Comparison of ENCODE assay signal across 8 cellular contexts in the genomic region with DNA sequence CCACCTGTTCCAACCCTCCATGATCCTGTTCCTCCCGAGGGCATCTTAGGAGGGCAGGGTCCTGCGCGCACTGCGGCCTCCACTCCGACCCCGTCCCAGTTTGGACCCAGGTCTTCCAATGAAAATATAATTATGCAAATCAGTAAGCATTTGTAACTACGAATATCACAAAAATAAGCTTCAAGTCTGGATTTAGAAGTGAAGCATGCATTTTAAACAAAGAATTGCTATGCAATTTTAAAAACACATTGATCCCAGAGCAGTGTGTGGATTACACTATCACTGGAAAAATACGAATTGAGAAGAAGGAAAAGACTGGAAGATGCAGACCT. TPM values are rescaled to one million over a fixed set of nuclear protein-coding genes. Genes with fewer than 3 reads are reported as not detected.
A peak's percentile ranks its signal among the peaks of the same experiment; 100 is the strongest.
DNase-seq lines count a peak whose midpoint lies in the region; ATAC-seq, FAIRE-seq and TF ChIP-seq lines count a peak whose summit lies in the region.

No MANE protein-coding gene starts in this region.

- H3K4me3 ChIP-seq in GM06990 (replicated peaks; ENCODE audit: low read depth, low read length) (peak overlapping the region; percentile 100), esophagus squamous epithelium (peak overlapping the region; percentile 85 to 92 (median 87)), prostate gland (peak overlapping the region; percentile 78 to 86)

- 1 to 6% methylated on average over 8 of the region's 8 CpGs for WGBS in esophagus squamous epithelium, 2 donors
- 1% methylated on average over 8 of the region's 8 CpGs for WGBS in prostate gland

- H3K4me1 ChIP-seq in esophagus squamous epithelium (peaks cover 12 to 65% (median 29%) of the 10 kb centered on the region in 3 donors), prostate gland (replicated peaks) (peaks cover 4% of the 10 kb centered on the region)

- POLR2A ChIA-PET in RWPE1 (lab: Yijun Ruan, JAX; ENCODE audit: low non-redundant PET) = interaction anchor here (0.5 to 1.3 kb wide), 4 partner anchors 8 to 655 kb away, joined by 3 to 7 read pairs (median 3); partner anchors contain the start of gene COL6A1

- no peak for ATAC-seq in GM21423 (IDR thresholded peaks at IDR 0.05; ENCODE audit: unreplicated experiment)

- TF ChIP-seq POLR2A in esophagus squamous epithelium (IDR thresholded peaks at IDR 0.05) (no peak), prostate gland (IDR thresholded peaks at IDR 0.05) (no peak)

- H3K9me3 ChIP-seq in esophagus squamous epithelium (no peaks in the 10 kb centered on the region), prostate gland (no peaks in the 10 kb centered on the region)

- intact Hi-C loops in esophagus squamous epithelium (cut with DNase I) = no loop called here
- intact Hi-C loops in prostate gland (cut with DNase I) = no loop called here

- TF ChIP-seq CTCF in GM06990 (IDR thresholded peaks at IDR 0.05; ENCODE audit: insufficient read depth, low read length, poor library complexity, severe bottlenecking) (no peak), RWPE1 (conservative IDR thresholded peaks at IDR 0.05; ENCODE audit: low read depth) (no peak), esophagus squamous epithelium (IDR thresholded peaks at IDR 0.05) (no peak), prostate gland (IDR thresholded peaks at IDR 0.05) (no peak)

- H3K27me3 ChIP-seq in GM06990 (replicated peaks; ENCODE audit: control insufficient read depth, insufficient read depth, low read length) (no peaks in the 10 kb centered on the region), esophagus squamous epithelium (no peaks in the 10 kb centered on the region), prostate gland (replicated peaks; ENCODE audit: insufficient read depth) (no peaks in the 10 kb centered on the region)

- H3K27ac ChIP-seq in RWPE1 (peak overlapping the region; percentile 96), esophagus squamous epithelium (peak overlapping the region; percentile 98 to 100 (median 98)), prostate gland (peak overlapping the region; percentile 98 to 99)

- no peak for FAIRE-seq in HTR-8/SVneo (lab: Jason Lieb, UNC)

- no peaks in the 10 kb centered on the region for H3K36me3 ChIP-seq in GM06990 (ENCODE audit: control insufficient read depth, insufficient read depth, low read length)
- H3K36me3 ChIP-seq in esophagus squamous epithelium = peaks cover 0 to 13% (median 0%) of the 10 kb centered on the region in 3 donors
- H3K36me3 ChIP-seq in prostate gland = no peaks in the 10 kb centered on the region

- CTCF ChIA-PET in RWPE1 (lab: Yijun Ruan, JAX) = no interaction called here

- DNase-seq in GM06990 (ENCODE audit: extremely low read depth, insufficient read length) (no peak), RWPE1 (ENCODE audit: low spot score) (no peak), esophagus squamous epithelium (lab: John Stamatoyannopoulos, UW) (no peak), prostate gland (ENCODE audit: low spot score) (no peak), SW 1271 (lab: John Stamatoyannopoulos, UW) (no peak), HTR-8/SVneo (ENCODE audit: insufficient read length, low spot score) (no peak), glomerular visceral epithelial cell (ENCODE audit: extremely low spot score) (no peak)

RNA-seq across cellular contexts. Expression of gene PRMT2, which starts 0.7 kb away (rescaled TPM):
- total RNA-seq in esophagus squamous epithelium (100 to 1,000 TPM in 2 of 4 donors, 10 to 100 TPM in 2; 72.3 to 125 (median 101) TPM), prostate gland (100 to 1,000 TPM in 1 of 2 donors, 10 to 100 TPM in 1; 77.9 to 108 TPM)

RNA-seq across cellular contexts. Expression of gene S100B, which starts 31.3 kb away (rescaled TPM):
- total RNA-seq in esophagus squamous epithelium = 10 to 100 TPM in 1 of 4 donors, 1 to 10 TPM in 1, under 1 TPM in 1, not detected in 1; 0.57 to 14.7 (median 8.2) TPM
- total RNA-seq in prostate gland = 1 to 10 TPM in 1 of 2 donors, under 1 TPM in 1; 0.91 to 3.2 TPM
